In the genomic region with DNA sequence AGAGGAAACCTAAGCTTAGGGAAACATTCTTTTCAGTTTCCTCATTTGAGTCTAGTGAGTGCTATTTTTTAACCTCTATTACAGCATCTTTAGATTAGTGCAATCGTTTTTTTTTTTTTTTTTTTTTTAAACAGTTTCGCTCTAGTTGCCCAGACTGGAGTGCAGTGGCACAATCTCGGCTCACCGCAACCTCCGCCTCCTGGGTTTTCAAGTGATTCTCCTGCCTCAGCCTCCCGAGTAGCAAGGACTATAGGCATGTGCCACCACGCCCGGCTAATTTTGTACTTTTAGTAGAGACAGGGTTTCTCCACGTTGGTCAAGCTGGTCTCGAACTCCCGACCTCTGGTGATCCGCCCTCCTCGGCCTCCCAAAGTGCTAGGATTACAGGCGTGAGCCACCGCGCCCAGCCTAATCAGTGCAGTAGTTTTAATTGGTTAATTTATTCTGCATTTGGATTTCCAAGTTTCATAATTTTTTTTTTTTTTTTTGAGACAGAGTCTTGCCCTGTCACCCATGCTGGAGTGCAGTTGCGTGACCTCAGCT, we compare ENCODE assay signal across 2 cellular contexts. TPM values are rescaled to one million over a fixed set of nuclear protein-coding genes. Genes with fewer than 3 reads are reported as not detected.
"Had no signal": no experiment of that assay in that cellular context is flagged by ENCODE, and none has a peak within 500 bp of the region (broad histone marks: within the 10 kb centered on the region; RNA-seq: fewer than 3 reads in every experiment).

No MANE protein-coding gene starts in this region.

RNA-seq across cellular contexts. Expression of a gene that starts 34.4 kb away (rescaled TPM):
- total RNA-seq: SJCRH30 had no signal
- polyA plus RNA-seq: IgD-negative memory B cell had no signal
